Comparison of ENCODE assay signal across 3 cellular contexts in the genomic region with DNA sequence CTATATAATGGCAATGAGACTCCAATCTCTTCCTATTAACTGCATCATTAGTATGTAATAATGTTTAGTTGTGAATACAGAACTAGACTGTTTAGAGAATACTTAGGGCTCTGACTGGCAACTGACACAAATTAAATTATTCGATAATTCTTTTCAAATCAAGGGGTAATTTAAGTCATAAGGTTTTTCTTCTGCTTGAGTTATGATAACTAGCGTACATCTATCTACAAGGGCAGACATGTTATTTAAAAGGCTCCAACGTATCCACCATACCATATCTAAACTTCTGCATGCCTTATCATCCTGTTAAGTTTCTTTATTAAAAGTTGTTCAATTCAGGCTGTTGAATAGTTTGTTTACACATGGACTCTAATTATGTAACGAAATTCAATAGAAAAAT.
TF ChIP-seq lines count a peak whose summit lies in the region.

No MANE protein-coding gene starts in this region.

TF ChIP-seq in A549, 52 proteins besides CTCF, POLR2A, EP300 and RAD21:
- TF ChIP-seq NPAS2 (CRISPR knock-in tag; IDR thresholded peaks at IDR 0.05; ENCODE audit: borderline replicate concordance) = no peak
- TF ChIP-seq, protein P1, sequence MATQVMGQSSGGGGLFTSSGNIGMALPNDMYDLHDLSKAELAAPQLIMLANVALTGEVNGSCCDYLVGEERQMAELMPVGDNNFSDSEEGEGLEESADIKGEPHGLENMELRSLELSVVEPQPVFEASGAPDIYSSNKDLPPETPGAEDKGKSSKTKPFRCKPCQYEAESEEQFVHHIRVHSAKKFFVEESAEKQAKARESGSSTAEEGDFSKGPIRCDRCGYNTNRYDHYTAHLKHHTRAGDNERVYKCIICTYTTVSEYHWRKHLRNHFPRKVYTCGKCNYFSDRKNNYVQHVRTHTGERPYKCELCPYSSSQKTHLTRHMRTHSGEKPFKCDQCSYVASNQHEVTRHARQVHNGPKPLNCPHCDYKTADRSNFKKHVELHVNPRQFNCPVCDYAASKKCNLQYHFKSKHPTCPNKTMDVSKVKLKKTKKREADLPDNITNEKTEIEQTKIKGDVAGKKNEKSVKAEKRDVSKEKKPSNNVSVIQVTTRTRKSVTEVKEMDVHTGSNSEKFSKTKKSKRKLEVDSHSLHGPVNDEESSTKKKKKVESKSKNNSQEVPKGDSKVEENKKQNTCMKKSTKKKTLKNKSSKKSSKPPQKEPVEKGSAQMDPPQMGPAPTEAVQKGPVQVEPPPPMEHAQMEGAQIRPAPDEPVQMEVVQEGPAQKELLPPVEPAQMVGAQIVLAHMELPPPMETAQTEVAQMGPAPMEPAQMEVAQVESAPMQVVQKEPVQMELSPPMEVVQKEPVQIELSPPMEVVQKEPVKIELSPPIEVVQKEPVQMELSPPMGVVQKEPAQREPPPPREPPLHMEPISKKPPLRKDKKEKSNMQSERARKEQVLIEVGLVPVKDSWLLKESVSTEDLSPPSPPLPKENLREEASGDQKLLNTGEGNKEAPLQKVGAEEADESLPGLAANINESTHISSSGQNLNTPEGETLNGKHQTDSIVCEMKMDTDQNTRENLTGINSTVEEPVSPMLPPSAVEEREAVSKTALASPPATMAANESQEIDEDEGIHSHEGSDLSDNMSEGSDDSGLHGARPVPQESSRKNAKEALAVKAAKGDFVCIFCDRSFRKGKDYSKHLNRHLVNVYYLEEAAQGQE (IDR thresholded peaks at IDR 0.05) = no peak
- no peak for TF ChIP-seq POLR2AphosphoS2 (conservative IDR thresholded peaks at IDR 0.05; ENCODE audit: low read length)
- TF ChIP-seq, protein P2, sequence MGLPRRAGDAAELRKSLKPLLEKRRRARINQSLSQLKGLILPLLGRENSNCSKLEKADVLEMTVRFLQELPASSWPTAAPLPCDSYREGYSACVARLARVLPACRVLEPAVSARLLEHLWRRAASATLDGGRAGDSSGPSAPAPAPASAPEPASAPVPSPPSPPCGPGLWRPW (IDR thresholded peaks at IDR 0.05) = no peak
- no peak for TF ChIP-seq HOXB13 (CRISPR knock-in tag; IDR thresholded peaks at IDR 0.05; ENCODE audit: low read depth)
- no peak for TF ChIP-seq CEBPB (IDR thresholded peaks at IDR 0.05)
- TF ChIP-seq JUN (IDR thresholded peaks at IDR 0.05) = no peak
- TF ChIP-seq, protein P3, sequence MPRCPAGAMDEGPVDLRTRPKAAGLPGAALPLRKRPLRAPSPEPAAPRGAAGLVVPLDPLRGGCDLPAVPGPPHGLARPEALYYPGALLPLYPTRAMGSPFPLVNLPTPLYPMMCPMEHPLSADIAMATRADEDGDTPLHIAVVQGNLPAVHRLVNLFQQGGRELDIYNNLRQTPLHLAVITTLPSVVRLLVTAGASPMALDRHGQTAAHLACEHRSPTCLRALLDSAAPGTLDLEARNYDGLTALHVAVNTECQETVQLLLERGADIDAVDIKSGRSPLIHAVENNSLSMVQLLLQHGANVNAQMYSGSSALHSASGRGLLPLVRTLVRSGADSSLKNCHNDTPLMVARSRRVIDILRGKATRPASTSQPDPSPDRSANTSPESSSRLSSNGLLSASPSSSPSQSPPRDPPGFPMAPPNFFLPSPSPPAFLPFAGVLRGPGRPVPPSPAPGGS (IDR thresholded peaks at IDR 0.05) = no peak
- TF ChIP-seq ZC3H11A (IDR thresholded peaks at IDR 0.05) = no peak
- TF ChIP-seq KDM1A (IDR thresholded peaks at IDR 0.05; ENCODE audit: low read depth) = no peak
- no peak for TF ChIP-seq TFCP2L1 (CRISPR knock-in tag; IDR thresholded peaks at IDR 0.05)
- TF ChIP-seq MAZ (IDR thresholded peaks at IDR 0.05; ENCODE audit: borderline replicate concordance, low read depth, low read length) = no peak
- no peak for TF ChIP-seq BHLHE40 (IDR thresholded peaks at IDR 0.05; ENCODE audit: low read depth, low read length)
- TF ChIP-seq TP53 (CRISPR knock-in tag; IDR thresholded peaks at IDR 0.05) = no peak
- no peak for TF ChIP-seq RFX5 (IDR thresholded peaks at IDR 0.05)
- TF ChIP-seq PHF8 (IDR thresholded peaks at IDR 0.05; ENCODE audit: borderline replicate concordance, low read depth) = no peak
- no peak for TF ChIP-seq GATA3 (IDR thresholded peaks at IDR 0.05; ENCODE audit: borderline replicate concordance)
TF ChIP-seq in A549: peak in this region for 0.

TF ChIP-seq in IMR-90, 13 proteins besides CTCF, POLR2A, EP300 and RAD21:
- TF ChIP-seq, protein P4, sequence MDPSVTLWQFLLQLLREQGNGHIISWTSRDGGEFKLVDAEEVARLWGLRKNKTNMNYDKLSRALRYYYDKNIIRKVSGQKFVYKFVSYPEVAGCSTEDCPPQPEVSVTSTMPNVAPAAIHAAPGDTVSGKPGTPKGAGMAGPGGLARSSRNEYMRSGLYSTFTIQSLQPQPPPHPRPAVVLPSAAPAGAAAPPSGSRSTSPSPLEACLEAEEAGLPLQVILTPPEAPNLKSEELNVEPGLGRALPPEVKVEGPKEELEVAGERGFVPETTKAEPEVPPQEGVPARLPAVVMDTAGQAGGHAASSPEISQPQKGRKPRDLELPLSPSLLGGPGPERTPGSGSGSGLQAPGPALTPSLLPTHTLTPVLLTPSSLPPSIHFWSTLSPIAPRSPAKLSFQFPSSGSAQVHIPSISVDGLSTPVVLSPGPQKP (IDR thresholded peaks at IDR 0.05; ENCODE audit: borderline replicate concordance, low read depth, low read length) = no peak

TF ChIP-seq in neural cell, 6 proteins besides CTCF, POLR2A, EP300 and RAD21:
- no peak for TF ChIP-seq MXI1 (conservative IDR thresholded peaks at IDR 0.05; ENCODE audit: poor library complexity, severe bottlenecking)
- TF ChIP-seq SMC3 (conservative IDR thresholded peaks at IDR 0.05; ENCODE audit: poor library complexity) = no peak
- TF ChIP-seq, protein P1 (IDR thresholded peaks at IDR 0.05; ENCODE audit: borderline replicate concordance) = no peak
- TF ChIP-seq POLR2AphosphoS5 (IDR thresholded peaks at IDR 0.05) = no peak
- no peak for TF ChIP-seq EZH2 (IDR thresholded peaks at IDR 0.05; ENCODE audit: borderline replicate concordance, insufficient read depth, low read length, poor library complexity, severe bottlenecking)
- TF ChIP-seq TAF1 (IDR thresholded peaks at IDR 0.05; ENCODE audit: low read depth) = no peak
